Comparison of ENCODE assay signal across 19 cellular contexts in the genomic region with DNA sequence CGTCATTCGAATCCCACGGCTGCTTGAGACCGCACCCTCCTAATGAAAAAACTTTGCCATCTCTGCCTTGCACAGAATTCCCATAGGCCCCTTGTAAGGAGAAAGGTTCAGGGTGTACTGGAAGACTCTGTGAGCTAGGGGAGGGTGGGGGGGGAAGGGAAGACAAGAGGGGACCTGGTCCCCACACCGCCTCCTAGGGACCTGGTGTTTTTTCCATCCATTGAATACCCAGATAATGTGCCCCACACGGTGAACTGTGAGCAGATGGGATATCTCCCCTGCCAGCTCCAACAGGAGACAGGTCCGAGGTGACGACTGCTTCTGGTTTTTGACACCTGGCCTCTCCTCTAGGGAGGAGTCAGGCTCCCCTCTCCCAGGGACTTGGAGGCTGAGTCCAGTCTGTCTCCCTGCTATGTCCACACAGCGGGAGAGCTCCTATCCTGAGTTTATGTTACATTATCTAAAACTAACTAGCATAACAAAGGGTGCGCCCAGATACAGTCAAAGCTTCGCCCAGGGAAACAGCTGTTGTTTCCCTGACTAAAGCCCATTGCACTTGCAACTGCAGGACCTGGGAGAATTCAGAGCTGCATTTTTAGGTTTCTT. TPM values are rescaled to one million over a fixed set of nuclear protein-coding genes. Genes with fewer than 3 reads are reported as not detected.
DNase-seq lines count a peak whose midpoint lies in the region; ATAC-seq, FAIRE-seq and TF ChIP-seq lines count a peak whose summit lies in the region.
"Had no signal": no experiment of that assay in that cellular context is flagged by ENCODE, and none has a peak within 500 bp of the region (broad histone marks: within the 10 kb centered on the region; RNA-seq: fewer than 3 reads in every experiment).

No MANE protein-coding gene starts in this region.

- peaks cover 36% of the 10 kb centered on the region for H3K36me3 Mint-ChIP-seq in WTC11

- ATAC-seq in HepG2 (no peak), right lobe of liver (no peak), WTC11 (peak; percentile 9; the same call in 1 of the 2 replicates), GM19463 (IDR thresholded peaks at IDR 0.05; ENCODE audit: unreplicated experiment) (no peak)
- ATAC-seq: esophagus mucosa had no signal

- in situ Hi-C loops in HepG2 (cut with HindIII; ENCODE audit: extremely low pct_ligation_motif_present, low pct_unique_long_range_greater_than_20kb), result no loop called here

- H3K27me3 ChIP-seq in HepG2 (ENCODE audit: control insufficient read depth in 1 of 2, insufficient read depth in 2 of 2, low read length in 2 of 2) (no peaks in the 10 kb centered on the region; a peak in 1 of 5 replicates), right lobe of liver (no peaks in the 10 kb centered on the region), keratinocyte (ENCODE audit: control insufficient read depth, extremely low read depth, insufficient read depth, low read length) (no peaks in the 10 kb centered on the region)

- H3K9ac ChIP-seq in HepG2 (ENCODE audit: insufficient read depth, low read depth, low read length), result no peak overlapping the region
- no peak overlapping the region for H3K9ac ChIP-seq in keratinocyte (ENCODE audit: control insufficient read depth, extremely low read depth, insufficient read depth, low read length)

- dilution Hi-C loops in keratinocyte (cut with MboI; ENCODE audit: extremely low pct_ligation_motif_present, low sequenced_read_pairs), result no loop called here

- no TSS peak for BruUV-seq in HepG2 (replicated peaks; lab: Mats Ljungman, UMichigan)

- H3K36me3 ChIP-seq in HepG2 (replicated peaks in 1 of 2; ENCODE audit: control insufficient read depth in 1 of 2, insufficient read depth in 2 of 2, low read length in 2 of 2), result no peaks in the 10 kb centered on the region
- no peaks in the 10 kb centered on the region for H3K36me3 ChIP-seq in right lobe of liver
- no peaks in the 10 kb centered on the region for H3K36me3 ChIP-seq in keratinocyte (ENCODE audit: control insufficient read depth in 2 of 2, extremely low read depth in 1 of 2, insufficient read depth in 2 of 2, low read length in 2 of 2)

- peaks cover 23% of the 10 kb centered on the region for H3K4me1 Mint-ChIP-seq in WTC11

- no peaks in the 10 kb centered on the region for H3K9me1 ChIP-seq in keratinocyte (ENCODE audit: control insufficient read depth, extremely low read depth, insufficient read depth, low read length)

- H3K4me1 ChIP-seq in HepG2 (ENCODE audit: insufficient read depth, low read length) (peaks cover 46% of the 10 kb centered on the region), right lobe of liver (peaks cover 0 to 16% (median 0%) of the 10 kb centered on the region in 4 donors), keratinocyte (ENCODE audit: control insufficient read depth, extremely low read depth, insufficient read depth, low read length) (peaks cover 21% of the 10 kb centered on the region)

- DNase-seq in HepG2 (ENCODE audit: low spot score) (no peak), right lobe of liver (no peak), WTC11 (ENCODE audit: low spot score) (peak; percentile 31), keratinocyte (ENCODE audit: low read depth, low spot score) (no peak), SW 1271 (lab: John Stamatoyannopoulos, UW) (no peak), NCI-H226 (no peak), 8988T (no peak)
- DNase-seq: activated gamma-delta T cell, aorta, Calu3, cortex of kidney, glutamatergic neuron, NCI-H1436, NCI-H524 treated with DMSO at 0.1 percent for 48 hours had no signal

- no peaks in the 10 kb centered on the region for H4K20me1 ChIP-seq in HepG2 (ENCODE audit: insufficient read depth, low read length)
- H4K20me1 ChIP-seq in keratinocyte (ENCODE audit: control insufficient read depth, extremely low read depth, insufficient read depth, low read length), result no peaks in the 10 kb centered on the region

- FAIRE-seq in HepG2 (lab: Jason Lieb, UNC), result no peak
- FAIRE-seq in keratinocyte (lab: Jason Lieb, UNC), result no peak

- peak overlapping the region; percentile 89 for H3K4me3 Mint-ChIP-seq in WTC11
- H3K4me3 Mint-ChIP-seq: stimulated activated naive CD8-positive, alpha-beta T cell treated with anti-CD3 and anti-CD28 coated beads, Interleukin-15, Interleukin-2, amounts not matched to agents 100 ng/mL and 50 ng/mL, for 24 hours had no signal

- H3K27ac Mint-ChIP-seq in WTC11, result peak overlapping the region; percentile 64
- H3K27ac Mint-ChIP-seq: stimulated activated naive CD8-positive, alpha-beta T cell treated with anti-CD3 and anti-CD28 coated beads, Interleukin-15, Interleukin-2, amounts not matched to agents 100 ng/mL and 50 ng/mL, for 24 hours had no signal

- intact Hi-C loops in HepG2 (cut with micrococcal nuclease; ENCODE audit: unreplicated experiment) (no loop called here), right lobe of liver (cut with DNase I) (no loop called here)

- H3K4me2 ChIP-seq in HepG2 (ENCODE audit: low read depth, low read length) (no peak overlapping the region), keratinocyte (ENCODE audit: control insufficient read depth, extremely low read depth, insufficient read depth, low read depth, low read length) (peak overlapping the region; percentile 59)

- H3K9me3 ChIP-seq in HepG2 (ENCODE audit: low read length) (no peaks in the 10 kb centered on the region), right lobe of liver (no peaks in the 10 kb centered on the region), keratinocyte (ENCODE audit: control insufficient read depth, low read depth, low read length) (no peaks in the 10 kb centered on the region)

- TF ChIP-seq EP300 in HepG2 (IDR thresholded peaks at IDR 0.05; ENCODE audit: low read depth in 2 of 2, low read length in 2 of 2) (no peak), HepG2 (CRISPR knock-in tag; IDR thresholded peaks at IDR 0.05; ENCODE audit: borderline replicate concordance) (no peak)

- H2AFZ ChIP-seq in HepG2 (ENCODE audit: low read length) (no peak overlapping the region), keratinocyte (ENCODE audit: control insufficient read depth, low read length) (no peak overlapping the region)

- TF ChIP-seq CTCF in HepG2 (CRISPR knock-in tag; IDR thresholded peaks at IDR 0.05) (no peak), right lobe of liver (IDR thresholded peaks at IDR 0.05) (no peak), WTC11 (IDR thresholded peaks at IDR 0.05) (no peak), keratinocyte (optimal IDR thresholded peaks at IDR 0.05 in 1 of 3, IDR thresholded peaks at IDR 0.05 in 1 of 3, conservative IDR thresholded peaks at IDR 0.05 in 1 of 3; ENCODE audit: extremely low read depth in 1 of 3, insufficient read depth in 2 of 3, low read length in 3 of 3) (peak in 1 of 3 experiments; percentile 1)

- WGBS in HepG2 (ENCODE audit: low lambda C conversion rate), result 94% methylated on average over 11 of the region's 11 CpGs
- 88% methylated on average over 6 of the region's 11 CpGs for WGBS in right lobe of liver (ENCODE audit: insufficient coverage, low coverage, low lambda C conversion rate, missing lambda C conversion rate)

- no peaks in the 10 kb centered on the region for H3K9me3 Mint-ChIP-seq in WTC11
- H3K9me3 Mint-ChIP-seq: stimulated activated naive CD8-positive, alpha-beta T cell treated with anti-CD3 and anti-CD28 coated beads, Interleukin-15, Interleukin-2, amounts not matched to agents 100 ng/mL and 50 ng/mL, for 24 hours had no signal

- H3K4me3 ChIP-seq in HepG2 (replicated peaks in 1 of 3; ENCODE audit: insufficient read depth in 1 of 3, low read depth in 2 of 3, low read length in 3 of 3) (no peak overlapping the region), right lobe of liver (no peak overlapping the region), keratinocyte (ENCODE audit: control insufficient read depth in 2 of 3, extremely low read depth in 1 of 3, insufficient read depth in 2 of 3, low read depth in 1 of 3, low read length in 3 of 3) (peak overlapping the region in 1 of 3 experiments; percentile 94)

- no peaks in the 10 kb centered on the region for H3K27me3 Mint-ChIP-seq in WTC11 (ENCODE audit: low read depth)

- TF ChIP-seq POLR2A in HepG2 (IDR thresholded peaks at IDR 0.05; ENCODE audit: insufficient read depth in 1 of 2, low read depth in 2 of 2, low read length in 2 of 2) (no peak), right lobe of liver (IDR thresholded peaks at IDR 0.05) (no peak)

- H3K79me2 ChIP-seq in HepG2 (ENCODE audit: insufficient read depth, low read length), result no peaks in the 10 kb centered on the region
- peaks cover 2% of the 10 kb centered on the region for H3K79me2 ChIP-seq in keratinocyte (ENCODE audit: control insufficient read depth, insufficient read depth, low read length)

- H3K27ac ChIP-seq in HepG2 (ENCODE audit: extremely low read length, insufficient read depth, low read length) (no peak overlapping the region), right lobe of liver (no peak overlapping the region), keratinocyte (ENCODE audit: control insufficient read depth, insufficient read depth, low read length) (no peak overlapping the region)
- H3K27ac ChIP-seq: HL-60 had no signal

- CTCF ChIA-PET in HepG2 (lab: Yijun Ruan, JAX; ENCODE audit: low intra/inter-chr PET ratio, low total read pairs), result no interaction called here
- CTCF ChIA-PET in WTC11 (lab: Charles Lee), result interaction anchor here (0.6 to 2.3 kb wide), 8 partner anchors 9 to 807 kb away, joined by 3 to 31 read pairs (median 3); no protein-coding TSS in a partner anchor

- POLR2A ChIA-PET in HepG2 (lab: Yijun Ruan, JAX), result no interaction called here
- POLR2A ChIA-PET in WTC11 (lab: Charles Lee), result no interaction called here

- no peak for TF ChIP-seq RAD21 in HepG2 (CRISPR knock-in tag; IDR thresholded peaks at IDR 0.05)

RNA-seq across cellular contexts. Expression of gene MARVELD3, which starts 1.8 kb away (rescaled TPM):
- 3.6 and 5.6 TPM in 2 replicates for total RNA-seq in HepG2 (2016; rRNA removed; fragmentation: Illumina TruSeq; extraction: Trizol)
- total RNA-seq in HepG2 (2016; cell fraction: cytosol; rRNA removed; fragmentation: Illumina TruSeq; extraction: Trizol; ENCODE audit: low read depth), result 0.88 and 0.91 TPM in 2 replicates
- 3.1 and 5.2 TPM in 2 replicates for total RNA-seq in HepG2 (2016; cell fraction: insoluble cytoplasmic fraction; rRNA removed; fragmentation: Illumina TruSeq; extraction: Trizol)
- total RNA-seq in HepG2 (2016; cell fraction: membrane; rRNA removed; fragmentation: Illumina TruSeq; extraction: Trizol), result 1.8 and 2.1 TPM in 2 replicates
- 5.3 and 5.6 TPM in 2 replicates for total RNA-seq in HepG2 (2016; cell fraction: nucleus; rRNA removed; fragmentation: Illumina TruSeq; extraction: Trizol)
- polyA plus RNA-seq in HepG2 (2011; rRNA removed), result 4.8 and 5.0 TPM in 2 replicates
- 4.8 and 5.7 TPM in 2 replicates for polyA plus RNA-seq in HepG2 (2011; cell fraction: cytosol; rRNA removed)
- polyA plus RNA-seq in HepG2 (2011; cell fraction: nucleus; rRNA removed), result 4.2 TPM in 2 replicates
- 5.5 and 6.5 TPM in 2 replicates for polyA plus RNA-seq in HepG2 (2012)
- 0.61 and 0.77 TPM in 2 replicates for polyA plus RNA-seq in HepG2 (2016; cell fraction: cytosol; fragmentation: Illumina TruSeq; extraction: Trizol; ENCODE audit: low read depth)
- 4.0 and 4.4 TPM in 2 replicates for polyA plus RNA-seq in HepG2 (2016; cell fraction: insoluble cytoplasmic fraction; fragmentation: Illumina TruSeq; extraction: Trizol; ENCODE audit: low read depth)
- polyA plus RNA-seq in HepG2 (2016; cell fraction: membrane; fragmentation: Illumina TruSeq; extraction: Trizol; ENCODE audit: low read depth), result 1.1 and 1.4 TPM in 2 replicates
- polyA plus RNA-seq in HepG2 (2016; cell fraction: nucleus; fragmentation: Illumina TruSeq; extraction: Trizol; ENCODE audit: insufficient read depth, low read depth), result 9.4 and 10.1 TPM in 2 replicates
- 10.3 TPM in 1 of 2 replicates, not detected in the other for polyA minus RNA-seq in HepG2 (2011; rRNA and poly(A)+ RNA removed; ENCODE audit: low replicate concordance)
- polyA minus RNA-seq in HepG2 (2011; cell fraction: cytosol; rRNA and poly(A)+ RNA removed), result 2.8 and 3.6 TPM in 2 replicates
- 6.2 and 7.7 TPM in 2 replicates for polyA minus RNA-seq in HepG2 (2011; cell fraction: nucleus; rRNA and poly(A)+ RNA removed)
- total RNA-seq in right lobe of liver, result 1 to 10 TPM; 4.4 to 9.2 (median 5.6) TPM
- total RNA-seq in WTC11 (2021), result 29.2 to 31.0 TPM (median 30.0 TPM) in 3 replicates
- 11.4 to 17.8 TPM (median 11.6 TPM) in 3 replicates for polyA plus RNA-seq in keratinocyte
- polyA plus RNA-seq in keratinocyte (2011; ENCODE audit: low read depth), result 8.4 TPM
- polyA plus RNA-seq in keratinocyte (2011; cell fraction: cytosol; rRNA removed), result 12.0 and 12.4 TPM in 2 replicates
- polyA plus RNA-seq in keratinocyte (2011; cell fraction: nucleus; rRNA removed), result 26.6 and 28.3 TPM in 2 replicates
- 11.6 and 15.9 TPM in 2 replicates for polyA plus RNA-seq in keratinocyte (2012; ENCODE audit: low replicate concordance)
- polyA minus RNA-seq in keratinocyte, result 7.5 to 20.3 TPM (median 13.0 TPM) in 3 replicates
- polyA minus RNA-seq in keratinocyte (2011; cell fraction: cytosol; rRNA and poly(A)+ RNA removed), result 15.3 TPM
- polyA minus RNA-seq in keratinocyte (2011; cell fraction: nucleus; rRNA and poly(A)+ RNA removed), result 13.9 and 16.4 TPM in 2 replicates
- total RNA-seq: aorta; T-helper 1 cell treated with Interleukin-12 subunit alpha and Interleukin-12 subunit beta and Interleukin-4 antibody, amounts not matched to agents 30 ng/mL and 1 ng/mL, for 36 hours had no signal

RNA-seq across cellular contexts. Expression of gene TAT, which starts 50.8 kb away (rescaled TPM):
- 1.6 and 2.2 TPM in 2 replicates for total RNA-seq in HepG2 (2016; rRNA removed; fragmentation: Illumina TruSeq; extraction: Trizol)
- total RNA-seq in HepG2 (2016; cell fraction: cytosol; rRNA removed; fragmentation: Illumina TruSeq; extraction: Trizol; ENCODE audit: low read depth), result 0.44 and 0.51 TPM in 2 replicates
- 2.0 and 2.3 TPM in 2 replicates for total RNA-seq in HepG2 (2016; cell fraction: insoluble cytoplasmic fraction; rRNA removed; fragmentation: Illumina TruSeq; extraction: Trizol)
- total RNA-seq in HepG2 (2016; cell fraction: membrane; rRNA removed; fragmentation: Illumina TruSeq; extraction: Trizol), result 0.83 and 1.1 TPM in 2 replicates
- 1.4 and 2.1 TPM in 2 replicates for total RNA-seq in HepG2 (2016; cell fraction: nucleus; rRNA removed; fragmentation: Illumina TruSeq; extraction: Trizol)
- polyA plus RNA-seq in HepG2 (2011; rRNA removed), result 5.8 and 6.5 TPM in 2 replicates
- polyA plus RNA-seq in HepG2 (2011; cell fraction: cytosol; rRNA removed), result 5.1 and 6.4 TPM in 2 replicates
- 3.5 and 4.3 TPM in 2 replicates for polyA plus RNA-seq in HepG2 (2011; cell fraction: nucleus; rRNA removed)
- 6.1 TPM in 2 replicates for polyA plus RNA-seq in HepG2 (2012)
- polyA plus RNA-seq in HepG2 (2016; cell fraction: cytosol; fragmentation: Illumina TruSeq; extraction: Trizol; ENCODE audit: low read depth), result 0.08 and 0.17 TPM in 2 replicates
- 2.8 and 3.4 TPM in 2 replicates for polyA plus RNA-seq in HepG2 (2016; cell fraction: insoluble cytoplasmic fraction; fragmentation: Illumina TruSeq; extraction: Trizol; ENCODE audit: low read depth)
- 0.38 and 0.55 TPM in 2 replicates for polyA plus RNA-seq in HepG2 (2016; cell fraction: membrane; fragmentation: Illumina TruSeq; extraction: Trizol; ENCODE audit: low read depth)
- 1.9 and 2.0 TPM in 2 replicates for polyA plus RNA-seq in HepG2 (2016; cell fraction: nucleus; fragmentation: Illumina TruSeq; extraction: Trizol; ENCODE audit: insufficient read depth, low read depth)
- 9.0 TPM in 1 of 2 replicates, not detected in the other for polyA minus RNA-seq in HepG2 (2011; rRNA and poly(A)+ RNA removed; ENCODE audit: low replicate concordance)
- polyA minus RNA-seq in HepG2 (2011; cell fraction: cytosol; rRNA and poly(A)+ RNA removed), result 3.4 and 3.8 TPM in 2 replicates
- 7.1 and 9.9 TPM in 2 replicates for polyA minus RNA-seq in HepG2 (2011; cell fraction: nucleus; rRNA and poly(A)+ RNA removed)
- total RNA-seq in right lobe of liver, result 1,000 to 10,000 TPM in 5 of 6 experiments, 100 to 1,000 TPM in 1; 109 to 3,026 (median 1,168) TPM
- 0.66 to 0.89 TPM (median 0.68 TPM) in 3 replicates for total RNA-seq in WTC11 (2021)
- polyA plus RNA-seq in keratinocyte, result 0.14 TPM in 1 of 3 replicates, not detected in the others
- not detected for polyA plus RNA-seq in keratinocyte (2011; ENCODE audit: low read depth)
- polyA plus RNA-seq in keratinocyte (2011; cell fraction: cytosol; rRNA removed), result not detected in 2 replicates
- polyA plus RNA-seq in keratinocyte (2011; cell fraction: nucleus; rRNA removed), result 0.25 TPM in 1 of 2 replicates, not detected in the other
- polyA plus RNA-seq in keratinocyte (2012; ENCODE audit: low replicate concordance), result not detected in 2 replicates
- polyA minus RNA-seq in keratinocyte, result 0.13 TPM in 1 of 3 replicates, not detected in the others
- polyA minus RNA-seq in keratinocyte (2011; cell fraction: cytosol; rRNA and poly(A)+ RNA removed), result not detected
- polyA minus RNA-seq in keratinocyte (2011; cell fraction: nucleus; rRNA and poly(A)+ RNA removed), result not detected in 2 replicates
- total RNA-seq: aorta; Calu3; T-helper 1 cell treated with Interleukin-12 subunit alpha and Interleukin-12 subunit beta and Interleukin-4 antibody, amounts not matched to agents 30 ng/mL and 1 ng/mL, for 36 hours had no signal
- polyA plus RNA-seq: aorta had no signal

Comparison
In these comparisons a context has a peak if more than half of its experiments do, and no peak if none do; other contexts are left out.
1. RNA of gene TAT, which starts 50.8 kb away (total RNA-seq): 109 to 3,026 TPM in right lobe of liver; 0.44 to 2.3 TPM in HepG2 and 0.66 to 0.89 TPM in WTC11; every median in the first group is over 10 times any median in the second.